ENCODE assay signal across 6 cellular contexts in the genomic region with DNA sequence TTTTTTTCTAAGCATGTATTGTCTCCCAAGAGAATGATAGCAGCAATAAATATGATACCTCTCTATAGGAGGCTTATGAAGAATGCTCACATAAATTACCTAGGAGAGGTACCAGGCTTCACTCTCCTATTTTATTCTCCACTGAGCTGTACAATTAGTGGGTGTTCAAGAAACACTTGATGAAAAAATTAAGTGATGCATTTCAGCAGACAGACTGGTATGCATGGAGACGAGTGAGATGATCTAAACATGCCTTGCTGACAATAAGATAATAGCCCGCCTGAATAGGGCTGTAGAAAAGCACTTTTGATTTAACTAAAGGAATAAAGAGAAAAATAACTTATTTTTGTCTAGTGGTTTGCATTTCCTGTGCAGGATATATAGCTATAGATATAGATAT.
"Had no signal": no experiment of that assay in that cellular context is flagged by ENCODE, and none has a peak within 500 bp of the region (broad histone marks: within the 10 kb centered on the region; RNA-seq: fewer than 3 reads in every experiment).

No MANE protein-coding gene starts in this region.

- H3K4me3 Mint-ChIP-seq: IgD-negative memory B cell had no signal

- H3K27me3 Mint-ChIP-seq: IgD-negative memory B cell had no signal

- H3K27ac Mint-ChIP-seq: IgD-negative memory B cell had no signal

- H3K4me1 Mint-ChIP-seq: IgD-negative memory B cell had no signal

- H3K4me3 ChIP-seq: K562 had no signal

- H3K36me3 Mint-ChIP-seq: IgD-negative memory B cell had no signal

- DNase-seq: IMR-90, KBM-7, KG1 had no signal

- H3K27ac ChIP-seq: HL-60 had no signal
